28 cellular contexts compared by ENCODE assay signal in genomic region chr13:43800828-43801227, GRCh38.
"Had no signal": no experiment of that assay in that cellular context is flagged by ENCODE, and none has a peak within 500 bp of the region (broad histone marks: within the 10 kb centered on the region; RNA-seq: fewer than 3 reads in every experiment).

No MANE protein-coding gene starts in this region.

- FAIRE-seq: pancreas had no signal

- H3K4me1 Mint-ChIP-seq: naive B cell had no signal

- ATAC-seq: pancreas, right cardiac atrium, sciatic nerve had no signal

- H3K27ac Mint-ChIP-seq: mesothelial cell of epicardium, naive B cell, nephron had no signal

- H3K4me1 ChIP-seq: pancreas, prostate gland, testis, thyroid gland, transverse colon, vagina had no signal

- H3K9me3 ChIP-seq: left ventricle myocardium inferior, pancreas, prostate gland, stomach, testis, thyroid gland, transverse colon, upper lobe of left lung, vagina had no signal

- H3K36me3 ChIP-seq: left ventricle myocardium inferior, pancreas, prostate gland, stomach, thyroid gland, transverse colon, upper lobe of left lung, vagina had no signal

- H3K79me2 ChIP-seq: hepatocyte had no signal

- H3K4me3 Mint-ChIP-seq: mesothelial cell of epicardium, naive B cell, nephron, neural crest cell had no signal

- DNase-seq: islet precursor cell; left ventricle myocardium inferior; mesendoderm; naive B cell; nucleus accumbens; pancreas; posterior cingulate gyrus; retina; right cardiac atrium; stimulated activated CD4-positive, alpha-beta T cell treated with anti-CD3 and anti-CD28 coated beads, Interleukin-12 subunit alpha, Interleukin-12 subunit beta, amount 100 ng/mL, for 4 hours; stimulated activated CD4-positive, alpha-beta T cell treated with anti-CD3 and anti-CD28 coated beads, Interleukin-15, amount 100 ng/mL, for 24 hours; stimulated activated CD4-positive, alpha-beta T cell treated with anti-CD3 and anti-CD28 coated beads, Interleukin-2, amount 100 ng/mL, for 24 hours; stimulated activated CD4-positive, alpha-beta T cell treated with anti-CD3 and anti-CD28 coated beads, Interleukin-4, amount 100 ng/mL, for 1 hour; stimulated activated naive CD4-positive, alpha-beta T cell; stomach; testis; thyroid gland; transverse colon; upper lobe of left lung had no signal

- H3K36me3 Mint-ChIP-seq: mesothelial cell of epicardium, naive B cell had no signal

- H3K4me3 ChIP-seq: hepatocyte, left ventricle myocardium inferior, lung, pancreas, prostate gland, skin epidermis, stomach, testis, thyroid gland, transverse colon, upper lobe of left lung, vagina had no signal

- H2AFZ ChIP-seq: hepatocyte had no signal

- H3K9me3 Mint-ChIP-seq: mesothelial cell of epicardium, naive B cell, nephron, neural crest cell had no signal

- H3K4me2 ChIP-seq: hepatocyte had no signal

- H3K27me3 ChIP-seq: hepatocyte, pancreas, stomach, testis, thyroid gland, transverse colon, upper lobe of left lung, vagina had no signal

- H3K27ac ChIP-seq: hepatocyte, left ventricle myocardium inferior, pancreas, prostate gland, skin epidermis, stomach, testis, thyroid gland, transverse colon, upper lobe of left lung, vagina had no signal
